Comparison of ENCODE assay signal across 18 cellular contexts in genomic region chr2:235556901-235557300, GRCh38.
DNase-seq lines count a peak whose midpoint lies in the region; ATAC-seq and TF ChIP-seq lines count a peak whose summit lies in the region.
"Had no signal": no experiment of that assay in that cellular context is flagged by ENCODE, and none has a peak within 500 bp of the region (broad histone marks: within the 10 kb centered on the region; RNA-seq: fewer than 3 reads in every experiment).

No MANE protein-coding gene starts in this region.

- H3K79me1 ChIP-seq in neuronal stem cell (ENCODE audit: low read depth, low read length): peaks cover 7% of the 10 kb centered on the region

- no peaks in the 10 kb centered on the region for H3K9me3 Mint-ChIP-seq in chondrocyte (ENCODE audit: low read depth)
- H3K9me3 Mint-ChIP-seq: CD4-positive, alpha-beta T cell; CD8-positive, alpha-beta T cell had no signal

- peaks cover 1 to 2% of the 10 kb centered on the region in 2 donors for H3K9me3 ChIP-seq in neuronal stem cell (replicated peaks in 1 of 2; ENCODE audit: control insufficient read depth in 2 of 2, insufficient read depth in 1 of 2, low read depth in 1 of 2, low read length in 2 of 2)
- H3K9me3 ChIP-seq: A549; BLaER1 treated with 17β-estradiol and CSF1 and Interleukin-3, amounts not matched to agents 10 nM and 100 nM; Caco-2 had no signal

- H3K4me3 Mint-ChIP-seq in chondrocyte (ENCODE audit: unreplicated experiment): no peak overlapping the region
- H3K4me3 Mint-ChIP-seq: B cell; CD4-positive, alpha-beta T cell; CD8-positive, alpha-beta T cell had no signal

- no peaks in the 10 kb centered on the region for H3K36me3 Mint-ChIP-seq in chondrocyte (ENCODE audit: low read depth)
- H3K36me3 Mint-ChIP-seq: CD8-positive, alpha-beta T cell had no signal

- no peak for ATAC-seq in GM19467 (IDR thresholded peaks at IDR 0.05; ENCODE audit: unreplicated experiment)
- ATAC-seq: A549; CD8-positive, alpha-beta T cell; GM12878 had no signal

- no peaks in the 10 kb centered on the region for H3K27me3 ChIP-seq in neuronal stem cell (ENCODE audit: control insufficient read depth in 3 of 3, insufficient read depth in 3 of 3, low read depth in 1 of 3, low read length in 3 of 3)

- H2BK15ac ChIP-seq in neuronal stem cell (ENCODE audit: low read length): no peak overlapping the region

- intact Hi-C loops in posterior vena cava (cut with DNase I) (no loop called here), head of caudate nucleus (cut with DNase I) (no loop called here)

- peaks cover 4 to 17% of the 10 kb centered on the region in 2 donors for H3K4me1 ChIP-seq in neuronal stem cell (ENCODE audit: control insufficient read depth in 2 of 2, insufficient read depth in 1 of 2, low read depth in 1 of 2, low read length in 2 of 2)

- H3K27me3 Mint-ChIP-seq in chondrocyte (ENCODE audit: low read depth): no peaks in the 10 kb centered on the region

- no peaks in the 10 kb centered on the region for H3K36me3 ChIP-seq in neuronal stem cell (replicated peaks in 1 of 2; ENCODE audit: control insufficient read depth in 2 of 2, insufficient read depth in 2 of 2, low read length in 2 of 2)
- H3K36me3 ChIP-seq: BLaER1 treated with 17β-estradiol and CSF1 and Interleukin-3, amounts not matched to agents 10 nM and 100 nM had no signal

- no peak overlapping the region for H4K91ac ChIP-seq in neuronal stem cell (ENCODE audit: low read depth, low read length, poor library complexity)

- DNase-seq in chondrocyte (ENCODE audit: low spot score) (peak; percentile 57), neuronal stem cell (ENCODE audit: low spot score) (no peak), posterior vena cava (ENCODE audit: low spot score) (peak; percentile 50), head of caudate nucleus (no peak), GDM1 (lab: John Stamatoyannopoulos, UW) (no peak)
- DNase-seq: AML-193; Caco-2; Calu3; CD4-positive, alpha-beta T cell; CD8-positive, alpha-beta T cell; DMS79 treated with DMSO at 0.1 percent for 48 hours had no signal

- H3K4me1 Mint-ChIP-seq in chondrocyte (ENCODE audit: low read depth): peaks cover 30% of the 10 kb centered on the region
- H3K4me1 Mint-ChIP-seq: B cell had no signal

- H3K18ac ChIP-seq in neuronal stem cell (ENCODE audit: low read length): no peak overlapping the region

- H3K27ac ChIP-seq in neuronal stem cell (replicated peaks; ENCODE audit: low read length): no peak overlapping the region
- H3K27ac ChIP-seq: 22Rv1, A549, C4-2B had no signal

- H3K4me3 ChIP-seq in neuronal stem cell (ENCODE audit: low read length in 2 of 2): no peak overlapping the region
- H3K4me3 ChIP-seq: A549; BLaER1 treated with 17β-estradiol and CSF1 and Interleukin-3, amounts not matched to agents 10 nM and 100 nM; GM12878 had no signal

- no peak overlapping the region for H2BK12ac ChIP-seq in neuronal stem cell (ENCODE audit: low read length)

- H3K27ac Mint-ChIP-seq in chondrocyte (ENCODE audit: unreplicated experiment): no peak overlapping the region
- H3K27ac Mint-ChIP-seq: B cell; CD4-positive, alpha-beta T cell; CD8-positive, alpha-beta T cell had no signal

- no peak overlapping the region for H2BK120ac ChIP-seq in neuronal stem cell (ENCODE audit: low read depth, low read length)

- peak overlapping the region; percentile 41 for H3K14ac ChIP-seq in neuronal stem cell (ENCODE audit: low read length)

- H2AFZ ChIP-seq in neuronal stem cell (ENCODE audit: low read length): no peak overlapping the region

- H4K8ac ChIP-seq in neuronal stem cell (ENCODE audit: low read depth, low read length): no peak overlapping the region

- no peak overlapping the region for H3K23ac ChIP-seq in neuronal stem cell (ENCODE audit: low read depth, low read length, poor library complexity)

- no CpG with 5 or more reads among the region's 8 CpGs for WGBS in neuronal stem cell (ENCODE audit: extremely low coverage in 2 of 2, insufficient read length in 2 of 2, insufficient replicate concordance in 1 of 2), 2 donors

- H2AK5ac ChIP-seq in neuronal stem cell (ENCODE audit: low read depth, low read length): no peak overlapping the region

- no peak overlapping the region for H3K4me2 ChIP-seq in neuronal stem cell (ENCODE audit: insufficient read depth, low read length, poor library complexity, severe bottlenecking)
- H3K4me2 ChIP-seq: A549 had no signal

- TF ChIP-seq CTCF in chondrocyte (IDR thresholded peaks at IDR 0.05): no peak

- no peak overlapping the region for H3K4ac ChIP-seq in neuronal stem cell (ENCODE audit: low read length)

- H3K9ac ChIP-seq in neuronal stem cell (ENCODE audit: low read depth, low read length, poor library complexity): no peak overlapping the region
- H3K9ac ChIP-seq: BLaER1 treated with 17β-estradiol and CSF1 and Interleukin-3, amounts not matched to agents 10 nM and 100 nM had no signal

- no peak overlapping the region for H2BK5ac ChIP-seq in neuronal stem cell (ENCODE audit: low read length)

Comparison
In these comparisons a context has a peak if more than half of its experiments do, and no peak if none do; other contexts are left out.
1. DNase-seq: peak in chondrocyte (single experiment) and posterior vena cava (single experiment); none in neuronal stem cell (single experiment), head of caudate nucleus (0 of 42) and GDM1 (single experiment).